Comparison of ENCODE assay signal across 8 cellular contexts in genomic region chr6:99613398-99613704, GRCh38. TPM values are rescaled to one million over a fixed set of nuclear protein-coding genes. Genes with fewer than 3 reads are reported as not detected.
DNase-seq lines count a peak whose midpoint lies in the region; ATAC-seq and TF ChIP-seq lines count a peak whose summit lies in the region.

No MANE protein-coding gene starts in this region.

- WGBS in esophagus muscularis mucosa = no CpG with 5 or more reads among the region's 38 CpGs

- no peak for TF ChIP-seq EP300 in esophagus muscularis mucosa (IDR thresholded peaks at IDR 0.05)

- in situ Hi-C loops in Caki2 (cut with HindIII; ENCODE audit: low pct_unique_long_range_greater_than_20kb, low sequenced_read_pairs) = no loop called here

- H3K27me3 Mint-ChIP-seq in activated T-helper 1 cell treated with anti-CD3 and anti-CD28 coated beads, Interleukin-12 subunit alpha, Interleukin-12 subunit beta, Interleukin-2, Interleukin-4 antibody, amounts not matched to agents 30 ng/mL and 10 ng/mL and 1 ng/mL, durations not matched to agents 14 hours and 24 hours and 36 hours (ENCODE audit: insufficient read depth) = peaks cover 70% of the 10 kb centered on the region

- TF ChIP-seq POLR2A in esophagus muscularis mucosa (IDR thresholded peaks at IDR 0.05; ENCODE audit: low read depth) = no peak

- H3K36me3 ChIP-seq in SK-N-MC (ENCODE audit: insufficient read depth, low read length) (no peaks in the 10 kb centered on the region), esophagus muscularis mucosa (no peaks in the 10 kb centered on the region)

- peaks cover 30% of the 10 kb centered on the region for H3K4me1 Mint-ChIP-seq in activated T-helper 1 cell treated with anti-CD3 and anti-CD28 coated beads, Interleukin-12 subunit alpha, Interleukin-12 subunit beta, Interleukin-2, Interleukin-4 antibody, amounts not matched to agents 30 ng/mL and 10 ng/mL and 1 ng/mL, durations not matched to agents 14 hours and 24 hours and 36 hours (ENCODE audit: low read depth)

- intact Hi-C loops in esophagus muscularis mucosa (cut with DNase I) = no loop called here
- intact Hi-C loops in activated T-helper 1 cell treated with anti-CD3 and anti-CD28 coated beads, Interleukin-12 subunit alpha, Interleukin-12 subunit beta, Interleukin-2, Interleukin-4 antibody, amounts not matched to agents 30 ng/mL and 10 ng/mL and 1 ng/mL, durations not matched to agents 14 hours and 24 hours and 36 hours (cut with micrococcal nuclease) = loop anchor here (5.0 kb wide), 2 partner anchors 146 to 1784 kb away; no protein-coding TSS in a partner anchor

- peak overlapping the region; percentile 81 for H3K4me3 ChIP-seq in SK-N-MC
- peak overlapping the region; percentile 51 to 61 (median 57) for H3K4me3 ChIP-seq in esophagus muscularis mucosa

- DNase-seq in Caki2 (ENCODE audit: low read depth) (peak; percentile 41), GM19238 (ENCODE audit: insufficient read length, low spot score) (peak; percentile 59), SK-N-MC (ENCODE audit: low read depth, low spot score) (no peak), esophagus muscularis mucosa (ENCODE audit: extremely low spot score) (no peak), omental fat pad (ENCODE audit: low spot score) (no peak), NCI-H1436 treated with DMSO at 0.1 percent for 48 hours (lab: John Stamatoyannopoulos, UW) (no peak)
- no peak for DNase-seq in activated T-helper 1 cell treated with anti-CD3 and anti-CD28 coated beads, Interleukin-12 subunit alpha, Interleukin-12 subunit beta, Interleukin-2, Interleukin-4 antibody, amounts not matched to agents 30 ng/mL and 10 ng/mL and 1 ng/mL, durations not matched to agents 14 hours and 24 hours and 36 hours (ENCODE audit: low spot score)

- peaks cover 0 to 100% (median 89%) of the 10 kb centered on the region in 4 donors for H3K27me3 ChIP-seq in esophagus muscularis mucosa

- TF ChIP-seq CTCF in esophagus muscularis mucosa (IDR thresholded peaks at IDR 0.05) (peak in 2 of 3 experiments; percentile 32 to 52), omental fat pad (IDR thresholded peaks at IDR 0.05) (no peak)

- H3K36me3 Mint-ChIP-seq in activated T-helper 1 cell treated with anti-CD3 and anti-CD28 coated beads, Interleukin-12 subunit alpha, Interleukin-12 subunit beta, Interleukin-2, Interleukin-4 antibody, amounts not matched to agents 30 ng/mL and 10 ng/mL and 1 ng/mL, durations not matched to agents 14 hours and 24 hours and 36 hours (ENCODE audit: low read depth) = peaks cover 8% of the 10 kb centered on the region

- peak; percentile 67 for ATAC-seq in HG03159 (IDR thresholded peaks at IDR 0.05; ENCODE audit: unreplicated experiment)
- peak; percentile 60 for ATAC-seq in omental fat pad (ENCODE audit: low FRiP score)

- H3K9ac ChIP-seq in SK-N-MC (ENCODE audit: insufficient read length) = peak overlapping the region; percentile 39

- peaks cover 21 to 29% (median 25%) of the 10 kb centered on the region in 4 donors for H3K4me1 ChIP-seq in esophagus muscularis mucosa

- H3K9me3 Mint-ChIP-seq in activated T-helper 1 cell treated with anti-CD3 and anti-CD28 coated beads, Interleukin-12 subunit alpha, Interleukin-12 subunit beta, Interleukin-2, Interleukin-4 antibody, amounts not matched to agents 30 ng/mL and 10 ng/mL and 1 ng/mL, durations not matched to agents 14 hours and 24 hours and 36 hours = peaks cover 16% of the 10 kb centered on the region

- H3K27ac Mint-ChIP-seq in activated T-helper 1 cell treated with anti-CD3 and anti-CD28 coated beads, Interleukin-12 subunit alpha, Interleukin-12 subunit beta, Interleukin-2, Interleukin-4 antibody, amounts not matched to agents 30 ng/mL and 10 ng/mL and 1 ng/mL, durations not matched to agents 14 hours and 24 hours and 36 hours = no peak overlapping the region

- no peak overlapping the region for H3K27ac ChIP-seq in SK-N-MC
- no peak overlapping the region for H3K27ac ChIP-seq in esophagus muscularis mucosa (replicated peaks in 1 of 4)

- H3K4me3 Mint-ChIP-seq in activated T-helper 1 cell treated with anti-CD3 and anti-CD28 coated beads, Interleukin-12 subunit alpha, Interleukin-12 subunit beta, Interleukin-2, Interleukin-4 antibody, amounts not matched to agents 30 ng/mL and 10 ng/mL and 1 ng/mL, durations not matched to agents 14 hours and 24 hours and 36 hours = no peak overlapping the region

- H3K9me3 ChIP-seq in SK-N-MC (ENCODE audit: low read depth, low read length) (no peaks in the 10 kb centered on the region), esophagus muscularis mucosa (peaks cover 0 to 7% (median 0%) of the 10 kb centered on the region in 4 donors)

RNA-seq across cellular contexts. Expression of gene PRDM13, which starts 6.7 kb away (rescaled TPM):
- total RNA-seq in Caki2 (2014; rRNA removed; shearing (Covaris generic); ENCODE audit: low replicate concordance) = 1.9 and 2.6 TPM in 2 replicates
- total RNA-seq in esophagus muscularis mucosa (not detected), omental fat pad (not detected)
- total RNA-seq in activated T-helper 1 cell treated with anti-CD3 and anti-CD28 coated beads, Interleukin-12 subunit alpha, Interleukin-12 subunit beta, Interleukin-2, Interleukin-4 antibody, amounts not matched to agents 30 ng/mL and 10 ng/mL and 1 ng/mL, durations not matched to agents 14 hours and 24 hours and 36 hours = 0.15 TPM in 1 of 2 replicates, not detected in the other

RNA-seq across cellular contexts. Expression of gene CCNC, which starts 44.9 kb away (rescaled TPM):
- 116 and 137 TPM in 2 replicates for total RNA-seq in Caki2 (2014; rRNA removed; shearing (Covaris generic); ENCODE audit: low replicate concordance)
- total RNA-seq in esophagus muscularis mucosa (10 to 100 TPM; 27.4 to 50.7 (median 45.1) TPM), omental fat pad (10 to 100 TPM; 49.6 to 59.9 (median 50.3) TPM)
- total RNA-seq in activated T-helper 1 cell treated with anti-CD3 and anti-CD28 coated beads, Interleukin-12 subunit alpha, Interleukin-12 subunit beta, Interleukin-2, Interleukin-4 antibody, amounts not matched to agents 30 ng/mL and 10 ng/mL and 1 ng/mL, durations not matched to agents 14 hours and 24 hours and 36 hours = 51.3 and 54.0 TPM in 2 replicates

Comparison
In these comparisons a context has a peak if more than half of its experiments do, and no peak if none do; other contexts are left out.
1. DNase-seq: peak in Caki2 (single experiment) and GM19238 (single experiment); none in SK-N-MC (single experiment), esophagus muscularis mucosa (single experiment), omental fat pad (single experiment), NCI-H1436 treated with DMSO at 0.1 percent for 48 hours (single experiment) and activated T-helper 1 cell treated with anti-CD3 and anti-CD28 coated beads, Interleukin-12 subunit alpha, Interleukin-12 subunit beta, Interleukin-2, Interleukin-4 antibody, amounts not matched to agents 30 ng/mL and 10 ng/mL and 1 ng/mL, durations not matched to agents 14 hours and 24 hours and 36 hours (single experiment).
2. CTCF ChIP-seq: peak in esophagus muscularis mucosa (2 of 3); none in omental fat pad (0 of 3).